Comparison of ENCODE assay signal across 9 cellular contexts in genomic region chr17:59362811-59363205, GRCh38. TPM values are rescaled to one million over a fixed set of nuclear protein-coding genes. Genes with fewer than 3 reads are reported as not detected.
DNase-seq lines count a peak whose midpoint lies in the region; TF ChIP-seq lines count a peak whose summit lies in the region.
"Had no signal": no experiment of that assay in that cellular context is flagged by ENCODE, and none has a peak within 500 bp of the region (broad histone marks: within the 10 kb centered on the region; RNA-seq: fewer than 3 reads in every experiment).

No MANE protein-coding gene starts in this region.

- peaks cover 2% of the 10 kb centered on the region for H3K9me3 Mint-ChIP-seq in activated CD4-positive, alpha-beta T cell treated with anti-CD3 and anti-CD28 coated beads, Interleukin-2, amount 10 ng/mL, durations not matched to agents 7 days and 5 days
- H3K9me3 Mint-ChIP-seq in activated T-helper 1 cell treated with anti-CD3 and anti-CD28 coated beads, Interleukin-12 subunit alpha, Interleukin-12 subunit beta, Interleukin-2, Interleukin-4 antibody, amounts not matched to agents 30 ng/mL and 10 ng/mL and 1 ng/mL, durations not matched to agents 14 hours and 24 hours and 36 hours, result no peaks in the 10 kb centered on the region

- no peak overlapping the region for H3K4me3 ChIP-seq in suprapubic skin
- H3K4me3 ChIP-seq: upper lobe of left lung had no signal

- H3K27ac ChIP-seq in suprapubic skin (peak overlapping the region; percentile 45), RWPE1 (no peak overlapping the region)

- peaks cover 83% of the 10 kb centered on the region for H3K4me1 ChIP-seq in suprapubic skin

- 60% methylated on average over 2 of the region's 2 CpGs for whole genome bisulfite sequencing in suprapubic skin

- POLR2A ChIA-PET in activated CD4-positive, alpha-beta T cell treated with anti-CD3 and anti-CD28 coated beads, Interleukin-2, amount 10 ng/mL, durations not matched to agents 7 days and 5 days (lab: Charles Lee), result no interaction called here
- POLR2A ChIA-PET in RWPE1 (lab: Yijun Ruan, JAX; ENCODE audit: low non-redundant PET), result no interaction called here

- DNase-seq in activated CD4-positive, alpha-beta T cell treated with anti-CD3 and anti-CD28 coated beads, Interleukin-2, amount 10 ng/mL, durations not matched to agents 7 days and 5 days, result no peak
- DNase-seq in activated CD4-positive, alpha-beta T cell treated with anti-CD3 and anti-CD28 coated beads for 1 hour, result no peak
- no peak for DNase-seq in activated T-helper 1 cell treated with anti-CD3 and anti-CD28 coated beads, Interleukin-12 subunit alpha, Interleukin-12 subunit beta, Interleukin-2, Interleukin-4 antibody, amounts not matched to agents 30 ng/mL and 10 ng/mL and 1 ng/mL, durations not matched to agents 14 hours and 24 hours and 36 hours (ENCODE audit: low spot score)
- peak; percentile 48 for DNase-seq in iris pigment epithelial cell (ENCODE audit: low read depth)
- no peak for DNase-seq in suprapubic skin (ENCODE audit: low spot score in 2 of 2)
- DNase-seq in RWPE1 (ENCODE audit: low spot score), result no peak
- no peak for DNase-seq in DMS 273 (lab: John Stamatoyannopoulos, UW; ENCODE audit: unreplicated experiment)
- no peak for DNase-seq in SHP77 (lab: John Stamatoyannopoulos, UW)
- DNase-seq: upper lobe of left lung had no signal

- no peak for TF ChIP-seq EP300 in suprapubic skin (IDR thresholded peaks at IDR 0.05)

- CTCF ChIA-PET in activated CD4-positive, alpha-beta T cell treated with anti-CD3 and anti-CD28 coated beads, Interleukin-2, amount 10 ng/mL, durations not matched to agents 7 days and 5 days (lab: Charles Lee), result interaction anchor here (0.8 to 2.3 kb wide), 5 partner anchors 8 to 68 kb away, joined by 3 to 10 read pairs (median 4); no protein-coding TSS in a partner anchor
- CTCF ChIA-PET in RWPE1 (lab: Yijun Ruan, JAX), result interaction anchor here (0.9 kb wide), 1 partner anchor 16 kb away, joined by 3 read pairs; no protein-coding TSS in a partner anchor

- TF ChIP-seq POLR2A in suprapubic skin (IDR thresholded peaks at IDR 0.05), result no peak

- intact Hi-C loops in activated T-helper 1 cell treated with anti-CD3 and anti-CD28 coated beads, Interleukin-12 subunit alpha, Interleukin-12 subunit beta, Interleukin-2, Interleukin-4 antibody, amounts not matched to agents 30 ng/mL and 10 ng/mL and 1 ng/mL, durations not matched to agents 14 hours and 24 hours and 36 hours (cut with micrococcal nuclease), result loop anchor here (1.0 to 5.0 kb wide), 9 partner anchors 9 to 484 kb away; partner anchors contain the start of genes CLTC, PRR11, SKA2 and YPEL2

- H3K36me3 Mint-ChIP-seq in activated CD4-positive, alpha-beta T cell treated with anti-CD3 and anti-CD28 coated beads, Interleukin-2, amount 10 ng/mL, durations not matched to agents 7 days and 5 days (ENCODE audit: low read depth), result peaks cover 33% of the 10 kb centered on the region
- peaks cover 10% of the 10 kb centered on the region for H3K36me3 Mint-ChIP-seq in activated T-helper 1 cell treated with anti-CD3 and anti-CD28 coated beads, Interleukin-12 subunit alpha, Interleukin-12 subunit beta, Interleukin-2, Interleukin-4 antibody, amounts not matched to agents 30 ng/mL and 10 ng/mL and 1 ng/mL, durations not matched to agents 14 hours and 24 hours and 36 hours (ENCODE audit: low read depth)

- peak overlapping the region; percentile 73 for H3K4me3 Mint-ChIP-seq in activated CD4-positive, alpha-beta T cell treated with anti-CD3 and anti-CD28 coated beads, Interleukin-2, amount 10 ng/mL, durations not matched to agents 7 days and 5 days
- H3K4me3 Mint-ChIP-seq in activated T-helper 1 cell treated with anti-CD3 and anti-CD28 coated beads, Interleukin-12 subunit alpha, Interleukin-12 subunit beta, Interleukin-2, Interleukin-4 antibody, amounts not matched to agents 30 ng/mL and 10 ng/mL and 1 ng/mL, durations not matched to agents 14 hours and 24 hours and 36 hours, result peak overlapping the region; percentile 63

- no peaks in the 10 kb centered on the region for H3K9me3 ChIP-seq in suprapubic skin
- H3K9me3 ChIP-seq: upper lobe of left lung had no signal

- peaks cover 88% of the 10 kb centered on the region for H3K4me1 Mint-ChIP-seq in activated CD4-positive, alpha-beta T cell treated with anti-CD3 and anti-CD28 coated beads, Interleukin-2, amount 10 ng/mL, durations not matched to agents 7 days and 5 days
- peaks cover 63% of the 10 kb centered on the region for H3K4me1 Mint-ChIP-seq in activated T-helper 1 cell treated with anti-CD3 and anti-CD28 coated beads, Interleukin-12 subunit alpha, Interleukin-12 subunit beta, Interleukin-2, Interleukin-4 antibody, amounts not matched to agents 30 ng/mL and 10 ng/mL and 1 ng/mL, durations not matched to agents 14 hours and 24 hours and 36 hours (ENCODE audit: low read depth)

- peak overlapping the region; percentile 86 for H3K27ac Mint-ChIP-seq in activated CD4-positive, alpha-beta T cell treated with anti-CD3 and anti-CD28 coated beads, Interleukin-2, amount 10 ng/mL, durations not matched to agents 7 days and 5 days
- peak overlapping the region; percentile 93 for H3K27ac Mint-ChIP-seq in activated T-helper 1 cell treated with anti-CD3 and anti-CD28 coated beads, Interleukin-12 subunit alpha, Interleukin-12 subunit beta, Interleukin-2, Interleukin-4 antibody, amounts not matched to agents 30 ng/mL and 10 ng/mL and 1 ng/mL, durations not matched to agents 14 hours and 24 hours and 36 hours

- no peaks in the 10 kb centered on the region for H3K36me3 ChIP-seq in suprapubic skin
- H3K36me3 ChIP-seq: upper lobe of left lung had no signal

- no peaks in the 10 kb centered on the region for H3K27me3 Mint-ChIP-seq in activated CD4-positive, alpha-beta T cell treated with anti-CD3 and anti-CD28 coated beads, Interleukin-2, amount 10 ng/mL, durations not matched to agents 7 days and 5 days
- no peaks in the 10 kb centered on the region for H3K27me3 Mint-ChIP-seq in activated T-helper 1 cell treated with anti-CD3 and anti-CD28 coated beads, Interleukin-12 subunit alpha, Interleukin-12 subunit beta, Interleukin-2, Interleukin-4 antibody, amounts not matched to agents 30 ng/mL and 10 ng/mL and 1 ng/mL, durations not matched to agents 14 hours and 24 hours and 36 hours (ENCODE audit: insufficient read depth)

- H3K27me3 ChIP-seq in suprapubic skin, result no peaks in the 10 kb centered on the region
- H3K27me3 ChIP-seq: upper lobe of left lung had no signal

- no peak for TF ChIP-seq CTCF in suprapubic skin (IDR thresholded peaks at IDR 0.05)
- no peak for TF ChIP-seq CTCF in RWPE1 (conservative IDR thresholded peaks at IDR 0.05; ENCODE audit: low read depth)

RNA-seq across cellular contexts. Expression of gene YPEL2, which starts 31.4 kb away (rescaled TPM):
- total RNA-seq in activated CD4-positive, alpha-beta T cell treated with anti-CD3 and anti-CD28 coated beads, Interleukin-2, amount 10 ng/mL, durations not matched to agents 7 days and 5 days, result 10 to 100 TPM in 1 of 2 experiments, 1 to 10 TPM in 1; 9.4 to 13.2 TPM
- total RNA-seq in activated T-helper 1 cell treated with anti-CD3 and anti-CD28 coated beads, Interleukin-12 subunit alpha, Interleukin-12 subunit beta, Interleukin-2, Interleukin-4 antibody, amounts not matched to agents 30 ng/mL and 10 ng/mL and 1 ng/mL, durations not matched to agents 14 hours and 24 hours and 36 hours, result 7.4 and 7.9 TPM in 2 replicates
- total RNA-seq in suprapubic skin, result 10 to 100 TPM; 16.7 to 33.6 (median 21.3) TPM
